In genomic region chr3:50450135-50450911, GRCh38 we compare ENCODE assay signal across 8 cellular contexts. TPM values are rescaled to one million over a fixed set of nuclear protein-coding genes. Genes with fewer than 3 reads are reported as not detected.
DNase-seq lines count a peak whose midpoint lies in the region; ATAC-seq, FAIRE-seq and TF ChIP-seq lines count a peak whose summit lies in the region.

No MANE protein-coding gene starts in this region.

- dilution Hi-C loops in endothelial cell of umbilical vein (cut with MboI; ENCODE audit: extremely low pct_ligation_motif_present, low sequenced_read_pairs), result no loop called here

- H3K4me3 ChIP-seq in endothelial cell of umbilical vein (replicated peaks in 1 of 3; ENCODE audit: insufficient read depth in 1 of 3, low read depth in 1 of 3, low read length in 3 of 3) (no peak overlapping the region), neural progenitor cell (no peak overlapping the region)

- DNase-seq in GM03348 (ENCODE audit: low spot score) (peak; percentile 37), endothelial cell of umbilical vein (ENCODE audit: low read depth, low spot score) (peak; percentile 50), neural progenitor cell (ENCODE audit: low spot score) (peak; percentile 56), DMS 273 (lab: John Stamatoyannopoulos, UW; ENCODE audit: unreplicated experiment) (no peak), hepatic stellate cell (ENCODE audit: low spot score) (no peak)
- peak in 2 of 3 experiments; percentile 43 to 46 for DNase-seq in activated CD8-positive, alpha-beta memory T cell treated with anti-CD3 and anti-CD28 coated beads for 48 hours (ENCODE audit: low read depth in 2 of 3, low spot score in 2 of 3)
- peak; percentile 58 to 80 for DNase-seq in stimulated activated naive CD8-positive, alpha-beta T cell treated with anti-CD3 and anti-CD28 coated beads, Interleukin-15, amount 100 ng/mL, for 72 hours

- H3K27ac ChIP-seq in endothelial cell of umbilical vein (ENCODE audit: insufficient read depth, low read depth, low read length) (no peak overlapping the region), neural progenitor cell (peak overlapping the region; percentile 77)

- no TSS peak for BruUV-seq in endothelial cell of umbilical vein (replicated peaks; lab: Mats Ljungman, UMichigan)

- H3F3A ChIP-seq in neural progenitor cell (ENCODE audit: low read depth), result peaks cover 7% of the 10 kb centered on the region

- CTCF ChIA-PET in endothelial cell of umbilical vein (lab: Charles Lee), result interaction anchor here (1.0 kb wide), 1 partner anchor 92 kb away, joined by 3 read pairs; no protein-coding TSS in a partner anchor

- POLR2A ChIA-PET in endothelial cell of umbilical vein (lab: Charles Lee), result no interaction called here

- H3K27me3 Mint-ChIP-seq in neural progenitor cell (ENCODE audit: insufficient read depth, low read depth), result peaks cover 7% of the 10 kb centered on the region
- no peaks in the 10 kb centered on the region for H3K27me3 Mint-ChIP-seq in stimulated activated naive CD8-positive, alpha-beta T cell treated with anti-CD3 and anti-CD28 coated beads, Interleukin-15, amount 100 ng/mL, for 72 hours

- intact Hi-C loops in endothelial cell of umbilical vein (cut with micrococcal nuclease), result no loop called here

- H3K79me2 ChIP-seq in endothelial cell of umbilical vein (ENCODE audit: control insufficient read depth, insufficient read depth, low read length) (no peaks in the 10 kb centered on the region), neural progenitor cell (ENCODE audit: low read depth) (no peaks in the 10 kb centered on the region)

- FAIRE-seq in endothelial cell of umbilical vein (lab: Jason Lieb, UNC), result no peak

- no peak for TF ChIP-seq CTCF in endothelial cell of umbilical vein (IDR thresholded peaks at IDR 0.05; ENCODE audit: extremely low read depth in 1 of 2, insufficient read depth in 1 of 2, low read depth in 1 of 2, low read length in 2 of 2)
- TF ChIP-seq CTCF in neural progenitor cell (IDR thresholded peaks at IDR 0.05), result no peak

- no peaks in the 10 kb centered on the region for H3K9me3 Mint-ChIP-seq in neural progenitor cell
- no peaks in the 10 kb centered on the region for H3K9me3 Mint-ChIP-seq in stimulated activated naive CD8-positive, alpha-beta T cell treated with anti-CD3 and anti-CD28 coated beads, Interleukin-15, amount 100 ng/mL, for 72 hours

- H3K4me1 Mint-ChIP-seq in neural progenitor cell, result peaks cover 43% of the 10 kb centered on the region
- peaks cover 38% of the 10 kb centered on the region for H3K4me1 Mint-ChIP-seq in stimulated activated naive CD8-positive, alpha-beta T cell treated with anti-CD3 and anti-CD28 coated beads, Interleukin-15, amount 100 ng/mL, for 72 hours

- no peaks in the 10 kb centered on the region for H3K9me1 ChIP-seq in endothelial cell of umbilical vein (replicated peaks; ENCODE audit: control insufficient read depth, extremely low read depth, insufficient read depth, low read length)

- H2AFZ ChIP-seq in endothelial cell of umbilical vein (ENCODE audit: low read depth, low read length), result peak overlapping the region; percentile 67
- no peak overlapping the region for H2AFZ ChIP-seq in neural progenitor cell (replicated peaks)

- no peaks in the 10 kb centered on the region for H3K36me3 ChIP-seq in endothelial cell of umbilical vein (ENCODE audit: control insufficient read depth in 2 of 2, extremely low read depth in 1 of 2, insufficient read depth in 2 of 2, low read length in 2 of 2)
- no peaks in the 10 kb centered on the region for H3K36me3 ChIP-seq in neural progenitor cell

- no peaks in the 10 kb centered on the region for H3K27me3 ChIP-seq in endothelial cell of umbilical vein (ENCODE audit: control insufficient read depth in 2 of 2, insufficient read depth in 2 of 2, low read length in 2 of 2)
- no peaks in the 10 kb centered on the region for H3K27me3 ChIP-seq in neural progenitor cell

- H3K27ac Mint-ChIP-seq in neural progenitor cell, result peak overlapping the region; percentile 79
- H3K27ac Mint-ChIP-seq in stimulated activated naive CD8-positive, alpha-beta T cell treated with anti-CD3 and anti-CD28 coated beads, Interleukin-15, amount 100 ng/mL, for 72 hours, result peak overlapping the region; percentile 78 to 97

- H4K20me1 ChIP-seq in endothelial cell of umbilical vein (replicated peaks; ENCODE audit: control insufficient read depth, extremely low read depth, insufficient read depth, low read length) (no peaks in the 10 kb centered on the region), neural progenitor cell (ENCODE audit: low read depth) (no peaks in the 10 kb centered on the region)

- peak overlapping the region; percentile 43 for H3K4me2 ChIP-seq in endothelial cell of umbilical vein (ENCODE audit: insufficient read depth, low read length)
- H3K4me2 ChIP-seq in neural progenitor cell, result peak overlapping the region; percentile 38

- H3K9me3 ChIP-seq in endothelial cell of umbilical vein (replicated peaks; ENCODE audit: control insufficient read depth, insufficient read depth, low read length) (no peaks in the 10 kb centered on the region), neural progenitor cell (ENCODE audit: low read depth) (no peaks in the 10 kb centered on the region)

- H3K36me3 Mint-ChIP-seq in neural progenitor cell, result no peaks in the 10 kb centered on the region

- no peak overlapping the region for H3K4me3 Mint-ChIP-seq in neural progenitor cell
- peak overlapping the region; percentile 86 to 88 for H3K4me3 Mint-ChIP-seq in stimulated activated naive CD8-positive, alpha-beta T cell treated with anti-CD3 and anti-CD28 coated beads, Interleukin-15, amount 100 ng/mL, for 72 hours

- H3K4me1 ChIP-seq in endothelial cell of umbilical vein (ENCODE audit: control insufficient read depth, extremely low read depth, insufficient read depth, low read length), result no peaks in the 10 kb centered on the region
- peaks cover 33% of the 10 kb centered on the region for H3K4me1 ChIP-seq in neural progenitor cell

- ATAC-seq in stimulated activated naive CD8-positive, alpha-beta T cell treated with anti-CD3 and anti-CD28 coated beads, Interleukin-15, amount 100 ng/mL, for 72 hours, result peak; percentile 91
- no peak for ATAC-seq in HG03457 (IDR thresholded peaks at IDR 0.05; ENCODE audit: unreplicated experiment)

- no peak for TF ChIP-seq POLR2A in endothelial cell of umbilical vein (IDR thresholded peaks at IDR 0.05; ENCODE audit: low read depth, low read length)

- H3K9ac ChIP-seq in endothelial cell of umbilical vein (replicated peaks; ENCODE audit: extremely low read depth, insufficient read depth, low read length) (no peak overlapping the region), neural progenitor cell (no peak overlapping the region)

TF ChIP-seq in endothelial cell of umbilical vein, 7 proteins besides CTCF, POLR2A, EP300 and RAD21:
- TF ChIP-seq GATA2 (IDR thresholded peaks at IDR 0.05; ENCODE audit: insufficient read depth, insufficient read length, low read depth, low read length) (no peak), EZH2 (IDR thresholded peaks at IDR 0.05; ENCODE audit: borderline replicate concordance, low read depth, low read length, severe bottlenecking) (no peak), JUN (IDR thresholded peaks at IDR 0.05; ENCODE audit: borderline replicate concordance, insufficient read depth, insufficient read length, low read depth) (no peak), MAX (IDR thresholded peaks at IDR 0.05; ENCODE audit: insufficient read depth, insufficient read length) (no peak), FOS (IDR thresholded peaks at IDR 0.05; ENCODE audit: borderline replicate concordance, insufficient read depth, low read length) (no peak), MYC (IDR thresholded peaks at IDR 0.05; ENCODE audit: low read depth, low read length) (no peak), POLR2AphosphoS5 (IDR thresholded peaks at IDR 0.05; ENCODE audit: insufficient read depth, low read depth, low read length) (no peak)

RNA-seq across cellular contexts. Expression of gene CACNA2D2, which starts 53.1 kb away (rescaled TPM):
- total RNA-seq in endothelial cell of umbilical vein (not detected in 2 replicates), neural progenitor cell (ENCODE audit: low replicate concordance) (4.3 and 9.5 TPM in 2 replicates)
- polyA plus RNA-seq in endothelial cell of umbilical vein, result 0.15 and 0.21 TPM in 2 replicates
- 0.12 and 0.16 TPM in 2 replicates for polyA plus RNA-seq in endothelial cell of umbilical vein (2011; cell fraction: cytosol; rRNA removed)
- polyA plus RNA-seq in endothelial cell of umbilical vein (2011; cell fraction: nucleus; rRNA removed), result 0.12 and 0.17 TPM in 2 replicates
- polyA plus RNA-seq in endothelial cell of umbilical vein (2012), result 0.15 and 0.24 TPM in 2 replicates
- polyA minus RNA-seq in endothelial cell of umbilical vein, result 0.11 and 0.51 TPM in 2 replicates
- not detected for polyA minus RNA-seq in endothelial cell of umbilical vein (2011; cell fraction: cytosol; rRNA and poly(A)+ RNA removed)
- polyA minus RNA-seq in endothelial cell of umbilical vein (2011; cell fraction: nucleus; rRNA and poly(A)+ RNA removed), result not detected in 2 replicates

Comparison
In these comparisons a context has a peak if more than half of its experiments do, and no peak if none do; other contexts are left out.
1. DNase-seq: peak in GM03348 (single experiment), activated CD8-positive, alpha-beta memory T cell treated with anti-CD3 and anti-CD28 coated beads for 48 hours (2 of 3), endothelial cell of umbilical vein (single experiment), neural progenitor cell (single experiment) and stimulated activated naive CD8-positive, alpha-beta T cell treated with anti-CD3 and anti-CD28 coated beads, Interleukin-15, amount 100 ng/mL, for 72 hours (2 of 2); none in DMS 273 (single experiment) and hepatic stellate cell (single experiment).